In genomic region chr1:106785136-106785535, GRCh38 we compare ENCODE assay signal across 25 cellular contexts.
"Had no signal": no experiment of that assay in that cellular context is flagged by ENCODE, and none has a peak within 500 bp of the region (broad histone marks: within the 10 kb centered on the region; RNA-seq: fewer than 3 reads in every experiment).

No MANE protein-coding gene starts in this region.

- H3K27ac ChIP-seq: colonic mucosa, gastrocnemius medialis, heart right ventricle, left ventricle myocardium inferior, lower lobe of right lung, neural progenitor cell, ovary, right atrium auricular region, sigmoid colon, skin epidermis, thoracic aorta, transverse colon had no signal

- DNase-seq: colonic mucosa; dermis blood vessel endothelial cell; effector CD4-positive, alpha-beta T cell; endodermal cell; erythroblast; gastrocnemius medialis; heart right ventricle; hypothalamus; islet precursor cell; left ventricle myocardium inferior; lower lobe of right lung; nucleus accumbens; ovary; sigmoid colon; stimulated activated CD4-positive, alpha-beta T cell treated with anti-CD3 and anti-CD28 coated beads, Interleukin-2, amount 100 ng/mL, for 24 hours; stimulated activated CD4-positive, alpha-beta T cell treated with anti-CD3 and anti-CD28 coated beads, Interleukin-4, amount 100 ng/mL, for 4 hours; stimulated activated naive B cell treated with anti-CD40 and anti-IgM and Interleukin-4, amounts not matched to agents 10 μg/mL and 1 μg/mL and 100 μg/mL, for 72 hours; stimulated activated naive CD8-positive, alpha-beta T cell treated with anti-CD3 and anti-CD28 coated beads, Interleukin-15, amount 100 ng/mL, for 72 hours; substantia nigra; transverse colon had no signal

- H3K27me3 ChIP-seq: colonic mucosa, gastrocnemius medialis, heart right ventricle, neural progenitor cell, ovary, right atrium auricular region, sigmoid colon, transverse colon had no signal

- ATAC-seq: gastrocnemius medialis; heart right ventricle; lower lobe of right lung; natural killer cell treated with Interleukin-12 subunit alpha and Interleukin-12 subunit beta and Interleukin-15 and Interleukin-18, amount 100 ng/mL, for 72 hours; stimulated activated naive B cell treated with anti-CD40 and anti-IgM and Interleukin-4, amounts not matched to agents 10 μg/mL and 1 μg/mL and 100 μg/mL, for 72 hours; stimulated activated naive CD8-positive, alpha-beta T cell treated with anti-CD3 and anti-CD28 coated beads, Interleukin-15, amount 100 ng/mL, for 72 hours had no signal

- H3K4me3 ChIP-seq: colonic mucosa, gastrocnemius medialis, heart right ventricle, left ventricle myocardium inferior, lower lobe of right lung, neural progenitor cell, ovary, right atrium auricular region, sigmoid colon, skin epidermis, thoracic aorta, transverse colon had no signal
